Comparison of ENCODE assay signal across 1 cellular context in the genomic region with DNA sequence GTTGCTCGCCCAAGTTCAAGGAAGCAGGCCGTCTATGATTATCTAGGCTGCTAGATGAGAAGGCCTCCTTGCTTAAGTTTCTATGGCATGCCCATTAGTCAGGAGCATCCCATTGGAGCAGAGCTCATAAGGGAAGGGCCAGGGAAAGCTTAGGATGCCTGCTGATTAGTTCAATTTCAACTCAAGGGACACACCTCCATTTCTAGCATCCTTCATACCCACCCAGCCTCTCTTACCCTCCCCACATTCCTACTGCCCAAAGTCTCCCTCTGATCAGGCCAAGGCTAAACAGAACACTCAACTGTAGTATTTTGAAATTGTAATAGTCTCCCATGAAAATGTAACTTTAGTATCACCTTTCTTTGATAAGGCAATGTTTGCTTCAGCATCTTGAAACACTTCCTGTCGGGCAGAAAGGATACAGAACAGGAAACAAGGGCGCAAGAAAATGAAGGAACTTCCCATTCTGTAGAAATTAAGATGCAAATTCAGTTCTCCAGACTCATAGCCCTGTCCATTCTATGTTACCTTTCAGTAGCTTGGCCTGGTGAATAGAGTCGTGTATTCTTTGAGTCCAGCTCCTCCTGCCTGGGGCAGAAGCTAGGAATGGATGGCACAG.
TF ChIP-seq lines count a peak whose summit lies in the region.

No MANE protein-coding gene starts in this region.

TF ChIP-seq in HepG2, 621 proteins besides CTCF, POLR2A, EP300 and RAD21:
- TF ChIP-seq, protein P1, sequence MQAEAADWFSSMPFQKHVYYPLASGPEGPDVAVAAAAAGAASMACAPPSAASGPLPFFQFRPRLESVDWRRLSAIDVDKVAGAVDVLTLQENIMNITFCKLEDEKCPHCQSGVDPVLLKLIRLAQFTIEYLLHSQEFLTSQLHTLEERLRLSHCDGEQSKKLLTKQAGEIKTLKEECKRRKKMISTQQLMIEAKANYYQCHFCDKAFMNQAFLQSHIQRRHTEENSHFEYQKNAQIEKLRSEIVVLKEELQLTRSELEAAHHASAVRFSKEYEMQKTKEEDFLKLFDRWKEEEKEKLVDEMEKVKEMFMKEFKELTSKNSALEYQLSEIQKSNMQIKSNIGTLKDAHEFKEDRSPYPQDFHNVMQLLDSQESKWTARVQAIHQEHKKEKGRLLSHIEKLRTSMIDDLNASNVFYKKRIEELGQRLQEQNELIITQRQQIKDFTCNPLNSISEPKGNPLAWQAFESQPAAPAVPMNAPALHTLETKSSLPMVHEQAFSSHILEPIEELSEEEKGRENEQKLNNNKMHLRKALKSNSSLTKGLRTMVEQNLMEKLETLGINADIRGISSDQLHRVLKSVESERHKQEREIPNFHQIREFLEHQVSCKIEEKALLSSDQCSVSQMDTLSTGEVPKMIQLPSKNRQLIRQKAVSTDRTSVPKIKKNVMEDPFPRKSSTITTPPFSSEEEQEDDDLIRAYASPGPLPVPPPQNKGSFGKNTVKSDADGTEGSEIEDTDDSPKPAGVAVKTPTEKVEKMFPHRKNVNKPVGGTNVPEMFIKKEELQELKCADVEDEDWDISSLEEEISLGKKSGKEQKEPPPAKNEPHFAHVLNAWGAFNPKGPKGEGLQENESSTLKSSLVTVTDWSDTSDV (CRISPR knock-in tag; IDR thresholded peaks at IDR 0.05) = no peak
- TF ChIP-seq, protein P2, sequence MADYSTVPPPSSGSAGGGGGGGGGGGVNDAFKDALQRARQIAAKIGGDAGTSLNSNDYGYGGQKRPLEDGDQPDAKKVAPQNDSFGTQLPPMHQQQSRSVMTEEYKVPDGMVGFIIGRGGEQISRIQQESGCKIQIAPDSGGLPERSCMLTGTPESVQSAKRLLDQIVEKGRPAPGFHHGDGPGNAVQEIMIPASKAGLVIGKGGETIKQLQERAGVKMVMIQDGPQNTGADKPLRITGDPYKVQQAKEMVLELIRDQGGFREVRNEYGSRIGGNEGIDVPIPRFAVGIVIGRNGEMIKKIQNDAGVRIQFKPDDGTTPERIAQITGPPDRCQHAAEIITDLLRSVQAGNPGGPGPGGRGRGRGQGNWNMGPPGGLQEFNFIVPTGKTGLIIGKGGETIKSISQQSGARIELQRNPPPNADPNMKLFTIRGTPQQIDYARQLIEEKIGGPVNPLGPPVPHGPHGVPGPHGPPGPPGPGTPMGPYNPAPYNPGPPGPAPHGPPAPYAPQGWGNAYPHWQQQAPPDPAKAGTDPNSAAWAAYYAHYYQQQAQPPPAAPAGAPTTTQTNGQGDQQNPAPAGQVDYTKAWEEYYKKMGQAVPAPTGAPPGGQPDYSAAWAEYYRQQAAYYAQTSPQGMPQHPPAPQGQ (CRISPR knock-in tag; IDR thresholded peaks at IDR 0.05; ENCODE audit: borderline replicate concordance) = no peak
- no peak for TF ChIP-seq SOX6 (IDR thresholded peaks at IDR 0.05)
- TF ChIP-seq SOX6 (CRISPR knock-in tag; IDR thresholded peaks at IDR 0.05) = no peak
- no peak for TF ChIP-seq FOXA1 (IDR thresholded peaks at IDR 0.05)
- no peak for TF ChIP-seq FOXA1 (CRISPR knock-in tag; IDR thresholded peaks at IDR 0.05)
- TF ChIP-seq ZNF619 (CRISPR knock-in tag; IDR thresholded peaks at IDR 0.05) = no peak
- TF ChIP-seq EZH2 (conservative IDR thresholded peaks at IDR 0.05; ENCODE audit: low read depth, low read length) = no peak
- TF ChIP-seq ZNF274 (CRISPR knock-in tag; IDR thresholded peaks at IDR 0.05) = no peak
- TF ChIP-seq ZFYVE20 (CRISPR knock-in tag; IDR thresholded peaks at IDR 0.05; ENCODE audit: borderline replicate concordance, low read depth) = no peak
- TF ChIP-seq ASH2L (IDR thresholded peaks at IDR 0.05; ENCODE audit: insufficient read length, low read depth, low read length) = no peak
- TF ChIP-seq BCL6 (CRISPR knock-in tag; IDR thresholded peaks at IDR 0.05) = no peak
